1 cellular context compared by ENCODE assay signal in the genomic region with DNA sequence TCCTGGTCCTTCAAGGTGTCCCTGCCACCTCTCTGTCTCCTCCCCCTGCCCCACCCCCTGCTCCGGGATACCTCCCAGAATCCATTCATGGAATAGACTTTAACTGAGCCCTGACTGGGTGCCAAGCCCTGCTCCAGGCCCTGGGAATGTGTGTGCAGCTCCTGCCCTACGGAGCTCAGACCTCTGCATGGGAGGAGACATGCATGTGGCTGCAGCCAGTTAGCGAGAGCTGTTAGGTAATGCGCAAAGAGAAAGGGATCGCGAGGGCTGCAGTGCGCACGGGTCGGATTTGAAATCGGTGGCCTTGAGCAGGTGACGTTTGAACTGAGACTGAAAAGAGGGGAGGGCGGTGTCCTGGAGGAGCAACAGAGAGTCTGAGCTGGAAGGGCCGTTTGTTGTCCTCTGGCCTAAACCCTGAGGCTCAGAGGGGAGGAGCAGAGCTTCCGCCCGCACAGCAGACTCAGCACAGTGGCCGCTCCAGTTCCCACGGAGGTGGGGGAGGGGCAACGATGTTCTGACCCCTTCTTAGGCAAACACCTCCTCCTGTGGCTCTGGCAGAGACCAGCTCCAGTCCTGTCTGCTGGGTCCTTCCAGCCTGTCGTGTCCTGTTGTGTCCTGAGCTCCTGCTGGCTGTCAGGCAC.
TF ChIP-seq lines count a peak whose summit lies in the region.

No MANE protein-coding gene starts in this region.

TF ChIP-seq in HepG2, 621 proteins besides CTCF, POLR2A, EP300 and RAD21 (continued from another document and continues in another):
- TF ChIP-seq ZIK1 (CRISPR knock-in tag; IDR thresholded peaks at IDR 0.05; ENCODE audit: borderline replicate concordance, low read depth) (no peak), ZNF563 (CRISPR knock-in tag; IDR thresholded peaks at IDR 0.05) (peak; percentile 37; the same call in 1 of the 2 replicates), SMAD9 (CRISPR knock-in tag; IDR thresholded peaks at IDR 0.05) (no peak), MAFF (IDR thresholded peaks at IDR 0.05; ENCODE audit: low read depth, low read length) (peak; percentile 24), CENPT (CRISPR knock-in tag; IDR thresholded peaks at IDR 0.05; ENCODE audit: low read depth) (no peak), RFX3 (CRISPR knock-in tag; IDR thresholded peaks at IDR 0.05) (no peak), ATF7 (IDR thresholded peaks at IDR 0.05) (no peak), ATF7 (CRISPR knock-in tag; IDR thresholded peaks at IDR 0.05) (no peak), SIX4 (CRISPR knock-in tag; IDR thresholded peaks at IDR 0.05) (no peak), ARNTL (CRISPR knock-in tag; IDR thresholded peaks at IDR 0.05) (peak; percentile 78), RFX1 (IDR thresholded peaks at IDR 0.05) (no peak), ARNT (IDR thresholded peaks at IDR 0.05) (no peak), ZNF468 (CRISPR knock-in tag; IDR thresholded peaks at IDR 0.05) (no peak), ATAD3A (CRISPR knock-in tag; IDR thresholded peaks at IDR 0.05) (no peak), PHF20 (CRISPR knock-in tag; IDR thresholded peaks at IDR 0.05) (peak; percentile 40), GATAD1 (CRISPR knock-in tag; IDR thresholded peaks at IDR 0.05) (no peak), ZNF510 (CRISPR knock-in tag; IDR thresholded peaks at IDR 0.05; ENCODE audit: low read depth) (no peak), GTF2F1 (IDR thresholded peaks at IDR 0.05; ENCODE audit: low read length) (no peak), TSC22D2 (CRISPR knock-in tag; IDR thresholded peaks at IDR 0.05; ENCODE audit: borderline replicate concordance) (peak; percentile 65; the same call in 1 of the 2 replicates), ZNF24 (IDR thresholded peaks at IDR 0.05) (no peak), ZBTB21 (CRISPR knock-in tag; IDR thresholded peaks at IDR 0.05) (peak; percentile 57; the same call in 1 of the 2 replicates), SNAPC2 (CRISPR knock-in tag; IDR thresholded peaks at IDR 0.05) (no peak), PCBP1 (IDR thresholded peaks at IDR 0.05; ENCODE audit: borderline replicate concordance, low read depth, low read length) (no peak), HMGA1 (CRISPR knock-in tag; conservative IDR thresholded peaks at IDR 0.05) (no peak), MAF1 (CRISPR knock-in tag; IDR thresholded peaks at IDR 0.05; ENCODE audit: borderline replicate concordance) (no peak), KLF16 (CRISPR knock-in tag; IDR thresholded peaks at IDR 0.05) (peak in 1 of 2 experiments; percentile 73; a peak in 1 of 4 replicates), NONO (IDR thresholded peaks at IDR 0.05) (no peak), NONO (CRISPR knock-in tag; conservative IDR thresholded peaks at IDR 0.05) (no peak), CREB1 (IDR thresholded peaks at IDR 0.05) (no peak), CREB1 (CRISPR knock-in tag; IDR thresholded peaks at IDR 0.05) (peak; percentile 35; the same call in 1 of the 2 replicates), MLLT10 (CRISPR knock-in tag; IDR thresholded peaks at IDR 0.05) (no peak), ZNF7 (CRISPR knock-in tag; IDR thresholded peaks at IDR 0.05) (no peak), MIER3 (CRISPR knock-in tag; IDR thresholded peaks at IDR 0.05; ENCODE audit: borderline replicate concordance) (no peak), ZNF614 (CRISPR knock-in tag; IDR thresholded peaks at IDR 0.05; ENCODE audit: borderline replicate concordance) (peak; percentile 93; the same call in 1 of the 2 replicates), ZFYVE20 (CRISPR knock-in tag; IDR thresholded peaks at IDR 0.05; ENCODE audit: borderline replicate concordance, low read depth) (no peak), MYNN (CRISPR knock-in tag; IDR thresholded peaks at IDR 0.05; ENCODE audit: low read depth) (no peak), SRSF4 (IDR thresholded peaks at IDR 0.05; ENCODE audit: low read depth, low read length, poor library complexity, severe bottlenecking) (no peak), ATF7-NPFF (CRISPR knock-in tag; IDR thresholded peaks at IDR 0.05; ENCODE audit: low read depth) (peak; percentile 78; the same call in 1 of the 2 replicates), NFATC3 (CRISPR knock-in tag; IDR thresholded peaks at IDR 0.05) (no peak), DR1 (CRISPR knock-in tag; IDR thresholded peaks at IDR 0.05) (peak; percentile 33; the same call in 1 of the 2 replicates), MZF1 (CRISPR knock-in tag; IDR thresholded peaks at IDR 0.05; ENCODE audit: borderline replicate concordance) (no peak)
- TF ChIP-seq, protein P1, sequence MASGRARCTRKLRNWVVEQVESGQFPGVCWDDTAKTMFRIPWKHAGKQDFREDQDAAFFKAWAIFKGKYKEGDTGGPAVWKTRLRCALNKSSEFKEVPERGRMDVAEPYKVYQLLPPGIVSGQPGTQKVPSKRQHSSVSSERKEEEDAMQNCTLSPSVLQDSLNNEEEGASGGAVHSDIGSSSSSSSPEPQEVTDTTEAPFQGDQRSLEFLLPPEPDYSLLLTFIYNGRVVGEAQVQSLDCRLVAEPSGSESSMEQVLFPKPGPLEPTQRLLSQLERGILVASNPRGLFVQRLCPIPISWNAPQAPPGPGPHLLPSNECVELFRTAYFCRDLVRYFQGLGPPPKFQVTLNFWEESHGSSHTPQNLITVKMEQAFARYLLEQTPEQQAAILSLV (CRISPR knock-in tag; IDR thresholded peaks at IDR 0.05; ENCODE audit: borderline replicate concordance), result 0 out of 2 replicates have a peak, but pooled peaks have one; percentile 56
- TF ChIP-seq, protein P2, sequence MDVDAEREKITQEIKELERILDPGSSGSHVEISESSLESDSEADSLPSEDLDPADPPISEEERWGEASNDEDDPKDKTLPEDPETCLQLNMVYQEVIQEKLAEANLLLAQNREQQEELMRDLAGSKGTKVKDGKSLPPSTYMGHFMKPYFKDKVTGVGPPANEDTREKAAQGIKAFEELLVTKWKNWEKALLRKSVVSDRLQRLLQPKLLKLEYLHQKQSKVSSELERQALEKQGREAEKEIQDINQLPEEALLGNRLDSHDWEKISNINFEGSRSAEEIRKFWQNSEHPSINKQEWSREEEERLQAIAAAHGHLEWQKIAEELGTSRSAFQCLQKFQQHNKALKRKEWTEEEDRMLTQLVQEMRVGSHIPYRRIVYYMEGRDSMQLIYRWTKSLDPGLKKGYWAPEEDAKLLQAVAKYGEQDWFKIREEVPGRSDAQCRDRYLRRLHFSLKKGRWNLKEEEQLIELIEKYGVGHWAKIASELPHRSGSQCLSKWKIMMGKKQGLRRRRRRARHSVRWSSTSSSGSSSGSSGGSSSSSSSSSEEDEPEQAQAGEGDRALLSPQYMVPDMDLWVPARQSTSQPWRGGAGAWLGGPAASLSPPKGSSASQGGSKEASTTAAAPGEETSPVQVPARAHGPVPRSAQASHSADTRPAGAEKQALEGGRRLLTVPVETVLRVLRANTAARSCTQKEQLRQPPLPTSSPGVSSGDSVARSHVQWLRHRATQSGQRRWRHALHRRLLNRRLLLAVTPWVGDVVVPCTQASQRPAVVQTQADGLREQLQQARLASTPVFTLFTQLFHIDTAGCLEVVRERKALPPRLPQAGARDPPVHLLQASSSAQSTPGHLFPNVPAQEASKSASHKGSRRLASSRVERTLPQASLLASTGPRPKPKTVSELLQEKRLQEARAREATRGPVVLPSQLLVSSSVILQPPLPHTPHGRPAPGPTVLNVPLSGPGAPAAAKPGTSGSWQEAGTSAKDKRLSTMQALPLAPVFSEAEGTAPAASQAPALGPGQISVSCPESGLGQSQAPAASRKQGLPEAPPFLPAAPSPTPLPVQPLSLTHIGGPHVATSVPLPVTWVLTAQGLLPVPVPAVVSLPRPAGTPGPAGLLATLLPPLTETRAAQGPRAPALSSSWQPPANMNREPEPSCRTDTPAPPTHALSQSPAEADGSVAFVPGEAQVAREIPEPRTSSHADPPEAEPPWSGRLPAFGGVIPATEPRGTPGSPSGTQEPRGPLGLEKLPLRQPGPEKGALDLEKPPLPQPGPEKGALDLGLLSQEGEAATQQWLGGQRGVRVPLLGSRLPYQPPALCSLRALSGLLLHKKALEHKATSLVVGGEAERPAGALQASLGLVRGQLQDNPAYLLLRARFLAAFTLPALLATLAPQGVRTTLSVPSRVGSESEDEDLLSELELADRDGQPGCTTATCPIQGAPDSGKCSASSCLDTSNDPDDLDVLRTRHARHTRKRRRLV (CRISPR knock-in tag; IDR thresholded peaks at IDR 0.05), result no peak
- TF ChIP-seq, protein P3, sequence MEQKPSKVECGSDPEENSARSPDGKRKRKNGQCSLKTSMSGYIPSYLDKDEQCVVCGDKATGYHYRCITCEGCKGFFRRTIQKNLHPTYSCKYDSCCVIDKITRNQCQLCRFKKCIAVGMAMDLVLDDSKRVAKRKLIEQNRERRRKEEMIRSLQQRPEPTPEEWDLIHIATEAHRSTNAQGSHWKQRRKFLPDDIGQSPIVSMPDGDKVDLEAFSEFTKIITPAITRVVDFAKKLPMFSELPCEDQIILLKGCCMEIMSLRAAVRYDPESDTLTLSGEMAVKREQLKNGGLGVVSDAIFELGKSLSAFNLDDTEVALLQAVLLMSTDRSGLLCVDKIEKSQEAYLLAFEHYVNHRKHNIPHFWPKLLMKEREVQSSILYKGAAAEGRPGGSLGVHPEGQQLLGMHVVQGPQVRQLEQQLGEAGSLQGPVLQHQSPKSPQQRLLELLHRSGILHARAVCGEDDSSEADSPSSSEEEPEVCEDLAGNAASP (CRISPR knock-in tag; IDR thresholded peaks at IDR 0.05; ENCODE audit: borderline replicate concordance), result peak; percentile 76; the same call in 1 of the 2 replicates
- TF ChIP-seq, protein P4, sequence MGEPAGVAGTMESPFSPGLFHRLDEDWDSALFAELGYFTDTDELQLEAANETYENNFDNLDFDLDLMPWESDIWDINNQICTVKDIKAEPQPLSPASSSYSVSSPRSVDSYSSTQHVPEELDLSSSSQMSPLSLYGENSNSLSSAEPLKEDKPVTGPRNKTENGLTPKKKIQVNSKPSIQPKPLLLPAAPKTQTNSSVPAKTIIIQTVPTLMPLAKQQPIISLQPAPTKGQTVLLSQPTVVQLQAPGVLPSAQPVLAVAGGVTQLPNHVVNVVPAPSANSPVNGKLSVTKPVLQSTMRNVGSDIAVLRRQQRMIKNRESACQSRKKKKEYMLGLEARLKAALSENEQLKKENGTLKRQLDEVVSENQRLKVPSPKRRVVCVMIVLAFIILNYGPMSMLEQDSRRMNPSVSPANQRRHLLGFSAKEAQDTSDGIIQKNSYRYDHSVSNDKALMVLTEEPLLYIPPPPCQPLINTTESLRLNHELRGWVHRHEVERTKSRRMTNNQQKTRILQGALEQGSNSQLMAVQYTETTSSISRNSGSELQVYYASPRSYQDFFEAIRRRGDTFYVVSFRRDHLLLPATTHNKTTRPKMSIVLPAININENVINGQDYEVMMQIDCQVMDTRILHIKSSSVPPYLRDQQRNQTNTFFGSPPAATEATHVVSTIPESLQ (CRISPR knock-in tag; conservative IDR thresholded peaks at IDR 0.05), result no peak
- TF ChIP-seq, protein P5, sequence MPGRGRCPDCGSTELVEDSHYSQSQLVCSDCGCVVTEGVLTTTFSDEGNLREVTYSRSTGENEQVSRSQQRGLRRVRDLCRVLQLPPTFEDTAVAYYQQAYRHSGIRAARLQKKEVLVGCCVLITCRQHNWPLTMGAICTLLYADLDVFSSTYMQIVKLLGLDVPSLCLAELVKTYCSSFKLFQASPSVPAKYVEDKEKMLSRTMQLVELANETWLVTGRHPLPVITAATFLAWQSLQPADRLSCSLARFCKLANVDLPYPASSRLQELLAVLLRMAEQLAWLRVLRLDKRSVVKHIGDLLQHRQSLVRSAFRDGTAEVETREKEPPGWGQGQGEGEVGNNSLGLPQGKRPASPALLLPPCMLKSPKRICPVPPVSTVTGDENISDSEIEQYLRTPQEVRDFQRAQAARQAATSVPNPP (CRISPR knock-in tag; IDR thresholded peaks at IDR 0.05), result no peak
- TF ChIP-seq, protein P6, sequence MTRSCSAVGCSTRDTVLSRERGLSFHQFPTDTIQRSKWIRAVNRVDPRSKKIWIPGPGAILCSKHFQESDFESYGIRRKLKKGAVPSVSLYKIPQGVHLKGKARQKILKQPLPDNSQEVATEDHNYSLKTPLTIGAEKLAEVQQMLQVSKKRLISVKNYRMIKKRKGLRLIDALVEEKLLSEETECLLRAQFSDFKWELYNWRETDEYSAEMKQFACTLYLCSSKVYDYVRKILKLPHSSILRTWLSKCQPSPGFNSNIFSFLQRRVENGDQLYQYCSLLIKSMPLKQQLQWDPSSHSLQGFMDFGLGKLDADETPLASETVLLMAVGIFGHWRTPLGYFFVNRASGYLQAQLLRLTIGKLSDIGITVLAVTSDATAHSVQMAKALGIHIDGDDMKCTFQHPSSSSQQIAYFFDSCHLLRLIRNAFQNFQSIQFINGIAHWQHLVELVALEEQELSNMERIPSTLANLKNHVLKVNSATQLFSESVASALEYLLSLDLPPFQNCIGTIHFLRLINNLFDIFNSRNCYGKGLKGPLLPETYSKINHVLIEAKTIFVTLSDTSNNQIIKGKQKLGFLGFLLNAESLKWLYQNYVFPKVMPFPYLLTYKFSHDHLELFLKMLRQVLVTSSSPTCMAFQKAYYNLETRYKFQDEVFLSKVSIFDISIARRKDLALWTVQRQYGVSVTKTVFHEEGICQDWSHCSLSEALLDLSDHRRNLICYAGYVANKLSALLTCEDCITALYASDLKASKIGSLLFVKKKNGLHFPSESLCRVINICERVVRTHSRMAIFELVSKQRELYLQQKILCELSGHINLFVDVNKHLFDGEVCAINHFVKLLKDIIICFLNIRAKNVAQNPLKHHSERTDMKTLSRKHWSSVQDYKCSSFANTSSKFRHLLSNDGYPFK (CRISPR knock-in tag; IDR thresholded peaks at IDR 0.05; ENCODE audit: borderline replicate concordance), result no peak
- TF ChIP-seq, protein P7, sequence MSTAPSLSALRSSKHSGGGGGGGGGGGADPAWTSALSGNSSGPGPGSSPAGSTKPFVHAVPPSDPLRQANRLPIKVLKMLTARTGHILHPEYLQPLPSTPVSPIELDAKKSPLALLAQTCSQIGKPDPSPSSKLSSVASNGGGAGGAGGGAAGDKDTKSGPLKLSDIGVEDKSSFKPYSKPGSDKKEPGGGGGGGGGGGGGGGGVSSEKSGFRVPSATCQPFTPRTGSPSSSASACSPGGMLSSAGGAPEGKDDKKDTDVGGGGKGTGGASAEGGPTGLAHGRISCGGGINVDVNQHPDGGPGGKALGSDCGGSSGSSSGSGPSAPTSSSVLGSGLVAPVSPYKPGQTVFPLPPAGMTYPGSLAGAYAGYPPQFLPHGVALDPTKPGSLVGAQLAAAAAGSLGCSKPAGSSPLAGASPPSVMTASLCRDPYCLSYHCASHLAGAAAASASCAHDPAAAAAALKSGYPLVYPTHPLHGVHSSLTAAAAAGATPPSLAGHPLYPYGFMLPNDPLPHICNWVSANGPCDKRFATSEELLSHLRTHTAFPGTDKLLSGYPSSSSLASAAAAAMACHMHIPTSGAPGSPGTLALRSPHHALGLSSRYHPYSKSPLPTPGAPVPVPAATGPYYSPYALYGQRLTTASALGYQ (CRISPR knock-in tag; IDR thresholded peaks at IDR 0.05), result no peak
- TF ChIP-seq, protein P8, sequence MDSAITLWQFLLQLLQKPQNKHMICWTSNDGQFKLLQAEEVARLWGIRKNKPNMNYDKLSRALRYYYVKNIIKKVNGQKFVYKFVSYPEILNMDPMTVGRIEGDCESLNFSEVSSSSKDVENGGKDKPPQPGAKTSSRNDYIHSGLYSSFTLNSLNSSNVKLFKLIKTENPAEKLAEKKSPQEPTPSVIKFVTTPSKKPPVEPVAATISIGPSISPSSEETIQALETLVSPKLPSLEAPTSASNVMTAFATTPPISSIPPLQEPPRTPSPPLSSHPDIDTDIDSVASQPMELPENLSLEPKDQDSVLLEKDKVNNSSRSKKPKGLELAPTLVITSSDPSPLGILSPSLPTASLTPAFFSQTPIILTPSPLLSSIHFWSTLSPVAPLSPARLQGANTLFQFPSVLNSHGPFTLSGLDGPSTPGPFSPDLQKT (CRISPR knock-in tag; IDR thresholded peaks at IDR 0.05; ENCODE audit: borderline replicate concordance), result no peak
